ENCODE assay signal across 9 cellular contexts in genomic region chr4:108113229-108113628, GRCh38. TPM values are rescaled to one million over a fixed set of nuclear protein-coding genes. Genes with fewer than 3 reads are reported as not detected.
DNase-seq lines count a peak whose midpoint lies in the region; ATAC-seq and TF ChIP-seq lines count a peak whose summit lies in the region.
"Had no signal": no experiment of that assay in that cellular context is flagged by ENCODE, and none has a peak within 500 bp of the region (broad histone marks: within the 10 kb centered on the region; RNA-seq: fewer than 3 reads in every experiment).

No MANE protein-coding gene starts in this region.

- H3K4me2 ChIP-seq in mammary epithelial cell (ENCODE audit: insufficient read depth, low read depth, low read length) (no peak overlapping the region), osteoblast (ENCODE audit: insufficient read depth, low read length) (no peak overlapping the region)

- H3K27me3 ChIP-seq in mammary epithelial cell (ENCODE audit: insufficient read depth, low read length) = no peaks in the 10 kb centered on the region
- H3K27me3 ChIP-seq in osteoblast (ENCODE audit: insufficient read depth, low read length) = no peaks in the 10 kb centered on the region

- 0% methylated on average over 3 of the region's 5 CpGs for WGBS in mammary epithelial cell (ENCODE audit: low coverage, missing lambda C conversion rate)

- H3K4me3 Mint-ChIP-seq in activated CD4-positive, alpha-beta T cell treated with anti-CD3 and anti-CD28 coated beads, Interleukin-2, amount 10 ng/mL, durations not matched to agents 24 days and 14 days = peak overlapping the region; percentile 73
- H3K4me3 Mint-ChIP-seq in activated naive CD8-positive, alpha-beta T cell treated with anti-CD3 and anti-CD28 coated beads for 36 hours = peak overlapping the region; percentile 45

- no peak overlapping the region for H3K4me3 ChIP-seq in mammary epithelial cell (replicated peaks in 1 of 3; ENCODE audit: insufficient read depth in 1 of 3, low read depth in 2 of 3, low read length in 3 of 3)
- no peak overlapping the region for H3K4me3 ChIP-seq in osteoblast (ENCODE audit: insufficient read depth, low read length)
- H3K4me3 ChIP-seq: lung had no signal

- H3K79me2 ChIP-seq in mammary epithelial cell (ENCODE audit: insufficient read depth, low read length) (no peaks in the 10 kb centered on the region), osteoblast (ENCODE audit: insufficient read depth, low read length) (no peaks in the 10 kb centered on the region)

- no peaks in the 10 kb centered on the region for H3K36me3 ChIP-seq in mammary epithelial cell (ENCODE audit: insufficient read depth, low read length)
- H3K36me3 ChIP-seq in osteoblast (ENCODE audit: insufficient read depth, low read length) = no peaks in the 10 kb centered on the region

- peaks cover 91% of the 10 kb centered on the region for H3K4me1 Mint-ChIP-seq in activated CD4-positive, alpha-beta T cell treated with anti-CD3 and anti-CD28 coated beads, Interleukin-2, amount 10 ng/mL, durations not matched to agents 24 days and 14 days
- H3K4me1 Mint-ChIP-seq in activated naive CD8-positive, alpha-beta T cell treated with anti-CD3 and anti-CD28 coated beads for 36 hours = peaks cover 95% of the 10 kb centered on the region

- ATAC-seq in HG02798 (IDR thresholded peaks at IDR 0.05; ENCODE audit: poor library complexity, unreplicated experiment) = peak; percentile 29
- no peak for ATAC-seq in HG02981 (IDR thresholded peaks at IDR 0.05; ENCODE audit: unreplicated experiment)
- ATAC-seq in GM21786 (IDR thresholded peaks at IDR 0.05; ENCODE audit: unreplicated experiment) = no peak

- intact Hi-C loops in activated CD4-positive, alpha-beta T cell treated with anti-CD3 and anti-CD28 coated beads, Interleukin-2, amount 10 ng/mL, durations not matched to agents 24 days and 14 days (cut with micrococcal nuclease) = no loop called here
- intact Hi-C loops in mammary epithelial cell (cut with micrococcal nuclease) = no loop called here

- H3K36me3 Mint-ChIP-seq in activated CD4-positive, alpha-beta T cell treated with anti-CD3 and anti-CD28 coated beads, Interleukin-2, amount 10 ng/mL, durations not matched to agents 24 days and 14 days (ENCODE audit: low read depth) = peaks cover 43% of the 10 kb centered on the region
- peaks cover 58% of the 10 kb centered on the region for H3K36me3 Mint-ChIP-seq in activated naive CD8-positive, alpha-beta T cell treated with anti-CD3 and anti-CD28 coated beads for 36 hours

- peak; percentile 90 for DNase-seq in activated CD4-positive, alpha-beta T cell treated with anti-CD3 and anti-CD28 coated beads, Interleukin-2, amount 10 ng/mL, durations not matched to agents 24 days and 14 days
- no peak for DNase-seq in activated naive CD8-positive, alpha-beta T cell treated with anti-CD3 and anti-CD28 coated beads for 36 hours
- DNase-seq in stimulated activated CD4-positive, alpha-beta T cell treated with anti-CD3 and anti-CD28 coated beads, Interleukin-15, amount 100 ng/mL, for 24 hours = peak; percentile 44
- DNase-seq in mammary epithelial cell (no peak), osteoblast (ENCODE audit: insufficient read length, low spot score, missing footprints) (no peak)

- TF ChIP-seq CTCF in mammary epithelial cell (conservative IDR thresholded peaks at IDR 0.05 in 1 of 2, IDR thresholded peaks at IDR 0.05 in 1 of 2; ENCODE audit: extremely low read depth in 1 of 2, insufficient read depth in 1 of 2, low read depth in 1 of 2, low read length in 2 of 2) = no peak
- TF ChIP-seq CTCF in osteoblast (IDR thresholded peaks at IDR 0.05; ENCODE audit: extremely low read depth, low read depth, low read length) = no peak

- dilution Hi-C loops in mammary epithelial cell (cut with HindIII; ENCODE audit: low sequenced_read_pairs) = loop anchor here (5.0 kb wide), 1 partner anchor 96 kb away; no protein-coding TSS in a partner anchor

- no peaks in the 10 kb centered on the region for H3K27me3 Mint-ChIP-seq in activated CD4-positive, alpha-beta T cell treated with anti-CD3 and anti-CD28 coated beads, Interleukin-2, amount 10 ng/mL, durations not matched to agents 24 days and 14 days
- H3K27me3 Mint-ChIP-seq in activated naive CD8-positive, alpha-beta T cell treated with anti-CD3 and anti-CD28 coated beads for 36 hours = no peaks in the 10 kb centered on the region

- H3K9me3 ChIP-seq in mammary epithelial cell (replicated peaks; ENCODE audit: insufficient read depth, low read length) = no peaks in the 10 kb centered on the region
- no peaks in the 10 kb centered on the region for H3K9me3 ChIP-seq in osteoblast (ENCODE audit: low read depth, low read length)

- no peaks in the 10 kb centered on the region for H3K4me1 ChIP-seq in mammary epithelial cell (ENCODE audit: insufficient read depth, low read length)
- H3K4me1 ChIP-seq in osteoblast (ENCODE audit: insufficient read depth, low read length) = no peaks in the 10 kb centered on the region

- no peaks in the 10 kb centered on the region for H4K20me1 ChIP-seq in mammary epithelial cell (ENCODE audit: insufficient read depth, low read length)
- no peaks in the 10 kb centered on the region for H4K20me1 ChIP-seq in osteoblast (ENCODE audit: insufficient read depth, low read length)

- BruUV-seq in mammary epithelial cell (replicated peaks; lab: Mats Ljungman, UMichigan) = no TSS peak

- CTCF ChIA-PET in mammary epithelial cell (lab: Charles Lee; ENCODE audit: low non-redundant PET) = no interaction called here

- in situ Hi-C loops in mammary epithelial cell (cut with MboI; ENCODE audit: low sequenced_read_pairs in 2 of 2) = no loop called here

- H2AFZ ChIP-seq in mammary epithelial cell (ENCODE audit: low read depth, low read length) (no peak overlapping the region), osteoblast (ENCODE audit: low read length) (no peak overlapping the region)

- H3K9ac ChIP-seq in mammary epithelial cell (ENCODE audit: insufficient read depth, low read length) = no peak overlapping the region

- H3K27ac ChIP-seq in mammary epithelial cell (ENCODE audit: insufficient read depth, low read depth, low read length) (no peak overlapping the region), osteoblast (ENCODE audit: low read depth, low read length) (no peak overlapping the region)

- peak overlapping the region; percentile 96 for H3K27ac Mint-ChIP-seq in activated CD4-positive, alpha-beta T cell treated with anti-CD3 and anti-CD28 coated beads, Interleukin-2, amount 10 ng/mL, durations not matched to agents 24 days and 14 days
- H3K27ac Mint-ChIP-seq in activated naive CD8-positive, alpha-beta T cell treated with anti-CD3 and anti-CD28 coated beads for 36 hours = peak overlapping the region; percentile 96

- H3K9me3 Mint-ChIP-seq in activated CD4-positive, alpha-beta T cell treated with anti-CD3 and anti-CD28 coated beads, Interleukin-2, amount 10 ng/mL, durations not matched to agents 24 days and 14 days = peaks cover 4% of the 10 kb centered on the region
- H3K9me3 Mint-ChIP-seq in activated naive CD8-positive, alpha-beta T cell treated with anti-CD3 and anti-CD28 coated beads for 36 hours = no peaks in the 10 kb centered on the region

RNA-seq across cellular contexts. Expression of gene LEF1, which starts 55.5 kb away (rescaled TPM):
- 131 and 141 TPM in 2 replicates for total RNA-seq in activated CD4-positive, alpha-beta T cell treated with anti-CD3 and anti-CD28 coated beads, Interleukin-2, amount 10 ng/mL, durations not matched to agents 24 days and 14 days
- 100 to 1,000 TPM; 211 to 239 TPM for total RNA-seq in activated naive CD8-positive, alpha-beta T cell treated with anti-CD3 and anti-CD28 coated beads for 36 hours
- total RNA-seq in mammary epithelial cell (1 to 10 TPM in 1 of 2 donors, under 1 TPM in 1; 0.67 to 4.0 TPM), osteoblast (5.8 and 7.7 TPM in 2 replicates)
- 0.53 TPM for polyA plus RNA-seq in mammary epithelial cell
- polyA minus RNA-seq in mammary epithelial cell = 11.4 TPM

Comparison
In these comparisons a context has a peak if more than half of its experiments do, and no peak if none do; other contexts are left out.
1. DNase-seq: peak in activated CD4-positive, alpha-beta T cell treated with anti-CD3 and anti-CD28 coated beads, Interleukin-2, amount 10 ng/mL, durations not matched to agents 24 days and 14 days (single experiment) and stimulated activated CD4-positive, alpha-beta T cell treated with anti-CD3 and anti-CD28 coated beads, Interleukin-15, amount 100 ng/mL, for 24 hours (single experiment); none in activated naive CD8-positive, alpha-beta T cell treated with anti-CD3 and anti-CD28 coated beads for 36 hours (single experiment), mammary epithelial cell (single experiment) and osteoblast (single experiment).
2. RNA of gene LEF1, which starts 55.5 kb away (total RNA-seq): 211 to 239 TPM in activated naive CD8-positive, alpha-beta T cell treated with anti-CD3 and anti-CD28 coated beads for 36 hours and 131 to 141 TPM in activated CD4-positive, alpha-beta T cell treated with anti-CD3 and anti-CD28 coated beads, Interleukin-2, amount 10 ng/mL, durations not matched to agents 24 days and 14 days; 5.8 to 7.7 TPM in osteoblast and 0.67 to 4.0 TPM in mammary epithelial cell; every median in the first group is over 10 times any median in the second.